Comparison of ENCODE assay signal across 14 cellular contexts in genomic region chr5:61999371-61999770, GRCh38.
"Had no signal": no experiment of that assay in that cellular context is flagged by ENCODE, and none has a peak within 500 bp of the region (broad histone marks: within the 10 kb centered on the region; RNA-seq: fewer than 3 reads in every experiment).

No MANE protein-coding gene starts in this region.

- DNase-seq: activated naive CD4-positive, alpha-beta T cell treated with anti-CD3 and anti-CD28 coated beads, Interleukin-2, amount 50 U/mL, for 16 hours; activated T-cell treated with anti-CD3 and anti-CD28 coated beads, Interleukin-2, amount 50 U/mL, for 1 hour; adrenal gland; effector memory CD8-positive, alpha-beta T cell; erythroblast; nucleus accumbens; right cardiac atrium; spleen; stimulated activated CD4-positive, alpha-beta T cell treated with anti-CD3 and anti-CD28 coated beads, Interleukin-1b, Interleukin-23, amount 100 ng/mL, for 48 hours had no signal

- H3K27ac ChIP-seq: adrenal gland, spleen, tibial nerve, vagina had no signal

- ATAC-seq: effector memory CD8-positive, alpha-beta T cell; left lobe of liver; natural killer cell treated with Interleukin-12 subunit alpha and Interleukin-12 subunit beta and Interleukin-15 and Interleukin-18, amount 100 ng/mL, for 72 hours; right cardiac atrium; stimulated activated memory B cell treated with anti-CD40 and anti-IgM and Interleukin-4, amounts not matched to agents 10 μg/mL and 1 μg/mL and 100 μg/mL, for 72 hours had no signal
